25 cellular contexts compared by ENCODE assay signal in the genomic region with DNA sequence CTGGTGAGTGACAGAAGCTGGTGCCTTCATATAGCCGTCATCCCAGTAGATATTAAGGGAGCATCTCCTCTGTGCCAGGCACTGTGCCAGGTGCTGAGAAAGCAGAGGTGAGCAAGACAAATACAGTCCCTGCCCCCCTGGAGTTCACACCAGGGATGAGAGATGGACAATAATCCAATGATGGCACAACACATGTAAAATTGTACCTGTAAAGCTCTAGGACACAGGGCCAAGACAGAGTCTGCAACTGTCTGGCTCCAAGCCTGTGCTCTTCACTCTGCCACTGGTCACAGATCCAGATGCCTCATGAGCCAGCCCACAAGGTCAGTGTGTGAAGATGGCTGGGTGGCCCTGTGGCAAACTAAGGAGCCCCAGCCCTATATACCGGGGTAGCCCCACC.
DNase-seq lines count a peak whose midpoint lies in the region; ATAC-seq, FAIRE-seq and TF ChIP-seq lines count a peak whose summit lies in the region.
"Had no signal": no experiment of that assay in that cellular context is flagged by ENCODE, and none has a peak within 500 bp of the region (broad histone marks: within the 10 kb centered on the region; RNA-seq: fewer than 3 reads in every experiment).

No MANE protein-coding gene starts in this region.

- H3K79me2 ChIP-seq in trophoblast cell (ENCODE audit: control insufficient read depth, insufficient read depth, low read length, poor library complexity), result no peaks in the 10 kb centered on the region

- peak overlapping the region; percentile 8 for H2BK12ac ChIP-seq in trophoblast cell (ENCODE audit: low read length)

- no peak overlapping the region for H3K23ac ChIP-seq in trophoblast cell (ENCODE audit: low read length)

- H3K9me3 ChIP-seq in HEK293 (ENCODE audit: control insufficient read depth, insufficient read depth, low read depth, low read length), result no peaks in the 10 kb centered on the region
- peaks cover 7% of the 10 kb centered on the region for H3K9me3 ChIP-seq in SJCRH30 (replicated peaks)
- peaks cover 4% of the 10 kb centered on the region for H3K9me3 ChIP-seq in trophoblast cell (ENCODE audit: insufficient read depth, low read depth, low read length)
- H3K9me3 ChIP-seq: BE2C had no signal

- no peak overlapping the region for H3K4me2 ChIP-seq in trophoblast cell (ENCODE audit: low read length)
- H3K4me2 ChIP-seq: BLaER1 had no signal

- H3K4ac ChIP-seq in trophoblast cell (ENCODE audit: low read depth, low read length), result no peak overlapping the region

- no peak overlapping the region for H2AFZ ChIP-seq in trophoblast cell (ENCODE audit: insufficient read depth, low read length, poor library complexity)

- no peak overlapping the region for H2BK120ac ChIP-seq in trophoblast cell (ENCODE audit: insufficient read depth, low read length, poor library complexity)

- CTCF ChIA-PET in HEK293 (lab: Yijun Ruan, JAX), result no interaction called here

- no peak overlapping the region for H4K12ac ChIP-seq in trophoblast cell (ENCODE audit: low read depth, low read length)

- H3K18ac ChIP-seq in trophoblast cell (ENCODE audit: low read length), result no peak overlapping the region

- WGBS in trophoblast cell (ENCODE audit: extremely low coverage, insufficient coverage, insufficient read length), result no CpG with 5 or more reads among the region's 2 CpGs

- H3K4me3 ChIP-seq in HEK293 (ENCODE audit: low read depth, low read length) (no peak overlapping the region), SJCRH30 (no peak overlapping the region), trophoblast cell (ENCODE audit: low read depth, low read length) (no peak overlapping the region)
- H3K4me3 ChIP-seq: BLaER1, GM12878 had no signal

- no peak for TF ChIP-seq CTCF in HEK293 (tag by site-specific recombination; IDR thresholded peaks at IDR 0.05)

- DNase-seq in SJCRH30 (no peak), trophoblast cell (no peak), urothelium cell line (ENCODE audit: low spot score) (no peak)
- DNase-seq: 8988T; ACHN; BE2C; C1 segment of cervical spinal cord; CD4-positive, alpha-beta memory T cell; CD4-positive, CD25-positive, alpha-beta regulatory T cell; CD8-positive, alpha-beta memory T cell; COR-L47; DMS 273 treated with DMSO at 0.1 percent for 48 hours; DMS153; DMS53; DMS79; DND-41; EL; GDM1 had no signal

- POLR2A ChIA-PET in HEK293 (lab: Yijun Ruan, JAX), result no interaction called here

- H3K4me1 ChIP-seq in HEK293 (ENCODE audit: control insufficient read depth, insufficient read depth, low read length), result no peaks in the 10 kb centered on the region
- peaks cover 46% of the 10 kb centered on the region for H3K4me1 ChIP-seq in SJCRH30
- peaks cover 30% of the 10 kb centered on the region in 2 experiments for H3K4me1 ChIP-seq in trophoblast cell (ENCODE audit: control insufficient read depth in 1 of 2, insufficient read depth in 2 of 2, low read length in 2 of 2)
- H3K4me1 ChIP-seq: BE2C had no signal

- H3K79me1 ChIP-seq in trophoblast cell (ENCODE audit: low read length), result peaks cover 9% of the 10 kb centered on the region

- no peak overlapping the region for H2AK5ac ChIP-seq in trophoblast cell (ENCODE audit: low read length)

- H4K91ac ChIP-seq in trophoblast cell (ENCODE audit: low read depth, low read length), result no peak overlapping the region

- FAIRE-seq in urothelium cell line (lab: Jason Lieb, UNC), result no peak
- FAIRE-seq: A204.1, GM12878, GM12892, GM18507 had no signal

- H2BK5ac ChIP-seq in trophoblast cell (ENCODE audit: low read depth, low read length, poor library complexity), result no peak overlapping the region

- H3K36me3 ChIP-seq in HEK293 (ENCODE audit: control insufficient read depth in 2 of 2, insufficient read depth in 1 of 2, low read length in 2 of 2) (peaks cover 0 to 9% of the 10 kb centered on the region in 2 experiments; a peak in 1 of 3 replicates), SJCRH30 (peaks cover 33% of the 10 kb centered on the region), trophoblast cell (ENCODE audit: control insufficient read depth in 1 of 2, insufficient read depth in 2 of 2, low read length in 2 of 2) (peaks cover 5 to 10% of the 10 kb centered on the region in 2 experiments)
- H3K36me3 ChIP-seq: BE2C, BLaER1 had no signal

- no peak overlapping the region for H4K8ac ChIP-seq in trophoblast cell (ENCODE audit: low read depth, low read length)

- H3K14ac ChIP-seq in trophoblast cell (ENCODE audit: low read length), result no peak overlapping the region

- H3K27ac ChIP-seq in HEK293 (ENCODE audit: extremely low read depth, low read depth, low read length), result no peak overlapping the region
- H3K27ac ChIP-seq in SJCRH30, result peak overlapping the region; percentile 87; the same call in 1 of the 2 replicates
- H3K27ac ChIP-seq in trophoblast cell (ENCODE audit: low read depth, low read length), result no peak overlapping the region
- H3K27ac ChIP-seq: BLaER1 had no signal

- no peak overlapping the region for H3K9ac ChIP-seq in trophoblast cell (ENCODE audit: low read length)
- H3K9ac ChIP-seq: BLaER1 had no signal

- H3K27me3 ChIP-seq in SJCRH30 (no peaks in the 10 kb centered on the region), trophoblast cell (ENCODE audit: insufficient read depth, low read length) (no peaks in the 10 kb centered on the region)
- H3K27me3 ChIP-seq: BLaER1 had no signal

- no peak for ATAC-seq in HG03378 (IDR thresholded peaks at IDR 0.05; ENCODE audit: unreplicated experiment)
- ATAC-seq: GM12878 had no signal

TF ChIP-seq in HEK293, 187 proteins besides CTCF, POLR2A, EP300 and RAD21:
- peak; percentile 98 for TF ChIP-seq ZNF133 (tag by site-specific recombination; IDR thresholded peaks at IDR 0.05)
- TF ChIP-seq, protein P1, sequence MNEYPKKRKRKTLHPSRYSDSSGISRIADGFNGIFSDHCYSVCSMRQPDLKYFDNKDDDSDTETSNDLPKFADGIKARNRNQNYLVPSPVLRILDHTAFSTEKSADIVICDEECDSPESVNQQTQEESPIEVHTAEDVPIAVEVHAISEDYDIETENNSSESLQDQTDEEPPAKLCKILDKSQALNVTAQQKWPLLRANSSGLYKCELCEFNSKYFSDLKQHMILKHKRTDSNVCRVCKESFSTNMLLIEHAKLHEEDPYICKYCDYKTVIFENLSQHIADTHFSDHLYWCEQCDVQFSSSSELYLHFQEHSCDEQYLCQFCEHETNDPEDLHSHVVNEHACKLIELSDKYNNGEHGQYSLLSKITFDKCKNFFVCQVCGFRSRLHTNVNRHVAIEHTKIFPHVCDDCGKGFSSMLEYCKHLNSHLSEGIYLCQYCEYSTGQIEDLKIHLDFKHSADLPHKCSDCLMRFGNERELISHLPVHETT (tag by site-specific recombination; IDR thresholded peaks at IDR 0.05), result no peak
- TF ChIP-seq, protein P2, sequence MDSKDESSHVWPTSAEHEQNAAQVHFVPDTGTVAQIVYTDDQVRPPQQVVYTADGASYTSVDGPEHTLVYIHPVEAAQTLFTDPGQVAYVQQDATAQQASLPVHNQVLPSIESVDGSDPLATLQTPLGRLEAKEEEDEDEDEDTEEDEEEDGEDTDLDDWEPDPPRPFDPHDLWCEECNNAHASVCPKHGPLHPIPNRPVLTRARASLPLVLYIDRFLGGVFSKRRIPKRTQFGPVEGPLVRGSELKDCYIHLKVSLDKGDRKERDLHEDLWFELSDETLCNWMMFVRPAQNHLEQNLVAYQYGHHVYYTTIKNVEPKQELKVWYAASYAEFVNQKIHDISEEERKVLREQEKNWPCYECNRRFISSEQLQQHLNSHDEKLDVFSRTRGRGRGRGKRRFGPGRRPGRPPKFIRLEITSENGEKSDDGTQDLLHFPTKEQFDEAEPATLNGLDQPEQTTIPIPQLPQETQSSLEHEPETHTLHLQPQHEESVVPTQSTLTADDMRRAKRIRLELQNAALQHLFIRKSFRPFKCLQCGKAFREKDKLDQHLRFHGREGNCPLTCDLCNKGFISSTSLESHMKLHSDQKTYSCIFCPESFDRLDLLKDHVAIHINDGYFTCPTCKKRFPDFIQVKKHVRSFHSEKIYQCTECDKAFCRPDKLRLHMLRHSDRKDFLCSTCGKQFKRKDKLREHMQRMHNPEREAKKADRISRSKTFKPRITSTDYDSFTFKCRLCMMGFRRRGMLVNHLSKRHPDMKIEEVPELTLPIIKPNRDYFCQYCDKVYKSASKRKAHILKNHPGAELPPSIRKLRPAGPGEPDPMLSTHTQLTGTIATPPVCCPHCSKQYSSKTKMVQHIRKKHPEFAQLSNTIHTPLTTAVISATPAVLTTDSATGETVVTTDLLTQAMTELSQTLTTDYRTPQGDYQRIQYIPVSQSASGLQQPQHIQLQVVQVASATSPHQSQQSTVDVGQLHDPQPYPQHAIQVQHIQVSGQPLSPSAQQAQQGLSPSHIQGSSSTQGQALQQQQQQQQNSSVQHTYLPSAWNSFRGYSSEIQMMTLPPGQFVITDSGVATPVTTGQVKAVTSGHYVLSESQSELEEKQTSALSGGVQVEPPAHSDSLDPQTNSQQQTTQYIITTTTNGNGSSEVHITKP (tag by site-specific recombination; IDR thresholded peaks at IDR 0.05), result no peak
- TF ChIP-seq, protein P3, sequence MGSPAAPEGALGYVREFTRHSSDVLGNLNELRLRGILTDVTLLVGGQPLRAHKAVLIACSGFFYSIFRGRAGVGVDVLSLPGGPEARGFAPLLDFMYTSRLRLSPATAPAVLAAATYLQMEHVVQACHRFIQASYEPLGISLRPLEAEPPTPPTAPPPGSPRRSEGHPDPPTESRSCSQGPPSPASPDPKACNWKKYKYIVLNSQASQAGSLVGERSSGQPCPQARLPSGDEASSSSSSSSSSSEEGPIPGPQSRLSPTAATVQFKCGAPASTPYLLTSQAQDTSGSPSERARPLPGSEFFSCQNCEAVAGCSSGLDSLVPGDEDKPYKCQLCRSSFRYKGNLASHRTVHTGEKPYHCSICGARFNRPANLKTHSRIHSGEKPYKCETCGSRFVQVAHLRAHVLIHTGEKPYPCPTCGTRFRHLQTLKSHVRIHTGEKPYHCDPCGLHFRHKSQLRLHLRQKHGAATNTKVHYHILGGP (tag by site-specific recombination; IDR thresholded peaks at IDR 0.05), result no peak
- TF ChIP-seq ZNF677 (tag by site-specific recombination; IDR thresholded peaks at IDR 0.05), result no peak
- TF ChIP-seq, protein P4, sequence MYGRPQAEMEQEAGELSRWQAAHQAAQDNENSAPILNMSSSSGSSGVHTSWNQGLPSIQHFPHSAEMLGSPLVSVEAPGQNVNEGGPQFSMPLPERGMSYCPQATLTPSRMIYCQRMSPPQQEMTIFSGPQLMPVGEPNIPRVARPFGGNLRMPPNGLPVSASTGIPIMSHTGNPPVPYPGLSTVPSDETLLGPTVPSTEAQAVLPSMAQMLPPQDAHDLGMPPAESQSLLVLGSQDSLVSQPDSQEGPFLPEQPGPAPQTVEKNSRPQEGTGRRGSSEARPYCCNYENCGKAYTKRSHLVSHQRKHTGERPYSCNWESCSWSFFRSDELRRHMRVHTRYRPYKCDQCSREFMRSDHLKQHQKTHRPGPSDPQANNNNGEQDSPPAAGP (tag by site-specific recombination; IDR thresholded peaks at IDR 0.05), result no peak
